ENCODE assay signal across 1 cellular context in genomic region chr7:133593561-133593960, GRCh38.
A peak's percentile ranks its signal among the peaks of the same experiment; 100 is the strongest.
TF ChIP-seq lines count a peak whose summit lies in the region.

No MANE protein-coding gene starts in this region.

TF ChIP-seq in K562, 482 proteins besides CTCF, POLR2A, EP300 and RAD21 (continued from another document):
- TF ChIP-seq USF2 (CRISPR knock-in tag; IDR thresholded peaks at IDR 0.05) = no peak
- no peak for TF ChIP-seq POU5F1 (IDR thresholded peaks at IDR 0.05; ENCODE audit: borderline replicate concordance, low read depth, low read length, partially characterized antibody)
- TF ChIP-seq PHB2 (IDR thresholded peaks at IDR 0.05; ENCODE audit: low read depth) = no peak
- peak; percentile 86 for TF ChIP-seq ZNF316 (IDR thresholded peaks at IDR 0.05)
- TF ChIP-seq MAFG (tag; conservative IDR thresholded peaks at IDR 0.05) = peak; percentile 54
- no peak for TF ChIP-seq PBX2 (CRISPR knock-in tag; IDR thresholded peaks at IDR 0.05; ENCODE audit: low read depth)
- no peak for TF ChIP-seq PBX2 (tag; conservative IDR thresholded peaks at IDR 0.05; ENCODE audit: low read depth)
TF ChIP-seq in K562: peak in this region for 3.
